Comparison of ENCODE assay signal across 2 cellular contexts in the genomic region with DNA sequence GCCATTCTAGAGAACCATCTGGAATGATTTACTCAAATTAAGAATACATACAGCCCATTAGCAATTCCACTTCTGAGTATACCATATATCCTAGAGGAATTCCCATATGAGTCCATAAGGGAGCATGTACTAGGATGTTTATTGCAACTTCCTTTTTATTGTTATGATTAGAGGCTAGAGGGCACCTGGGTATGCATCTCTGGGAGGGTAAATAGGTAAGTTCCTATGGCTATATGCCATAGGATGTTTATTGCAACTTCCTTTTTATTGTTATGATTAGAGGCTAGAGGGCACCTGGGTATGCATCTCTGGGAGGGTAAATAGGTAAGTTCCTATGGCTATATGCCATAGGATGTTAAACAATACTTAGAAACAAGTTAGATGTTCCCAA. TPM values are rescaled to one million over a fixed set of nuclear protein-coding genes. Genes with fewer than 3 reads are reported as not detected.
"Had no signal": no experiment of that assay in that cellular context is flagged by ENCODE, and none has a peak within 500 bp of the region (broad histone marks: within the 10 kb centered on the region; RNA-seq: fewer than 3 reads in every experiment).

No MANE protein-coding gene starts in this region.

RNA-seq across cellular contexts. Expression of a gene that starts 7.1 kb away (rescaled TPM):
- total RNA-seq: G401, GM12878 had no signal
- polyA plus RNA-seq: GM12878 had no signal
